Comparison of ENCODE assay signal across 17 cellular contexts in genomic region chr16:50478773-50479149, GRCh38.
A peak's percentile ranks its signal among the peaks of the same experiment; 100 is the strongest.
DNase-seq lines count a peak whose midpoint lies in the region; ATAC-seq, FAIRE-seq and TF ChIP-seq lines count a peak whose summit lies in the region.
"Had no signal": no experiment of that assay in that cellular context is flagged by ENCODE, and none has a peak within 500 bp of the region (broad histone marks: within the 10 kb centered on the region; RNA-seq: fewer than 3 reads in every experiment).

No MANE protein-coding gene starts in this region.

- intact Hi-C loops in MCF 10A (cut with micrococcal nuclease) = no loop called here

- CTCF ChIA-PET in A549 (lab: Yijun Ruan, JAX) = no interaction called here
- CTCF ChIA-PET in MCF 10A (lab: Yijun Ruan, JAX) = no interaction called here

- H3K27ac ChIP-seq in A549 (no peak overlapping the region), H9 (ENCODE audit: insufficient read length, low read depth, low read length) (no peak overlapping the region)

- H4K5ac ChIP-seq in H9 (ENCODE audit: insufficient read length, low read depth, low read length) = no peak overlapping the region

- peak overlapping the region; percentile 28; the same call in 2 of the 3 replicates for H3K4me3 ChIP-seq in A549
- H3K4me3 ChIP-seq: smooth muscle cell had no signal

- no peak for FAIRE-seq in A549 (lab: Jason Lieb, UNC)

- H3K27me3 Mint-ChIP-seq in H9 (ENCODE audit: low read depth) (peaks cover 7% of the 10 kb centered on the region), MCF 10A (ENCODE audit: insufficient read depth, unreplicated experiment) (peaks cover 22% of the 10 kb centered on the region), osteocyte (ENCODE audit: unreplicated experiment) (peaks cover 2% of the 10 kb centered on the region)

- no peak overlapping the region for H2BK120ac ChIP-seq in H9 (ENCODE audit: low read depth, low read length, poor library complexity, severe bottlenecking)

- no peaks in the 10 kb centered on the region for H3K27me3 ChIP-seq in H9 (ENCODE audit: insufficient read depth, low read length)

- peaks cover 0 to 5% (median 0%) of the 10 kb centered on the region in 3 experiments; a peak in 1 of 7 replicates for H3K36me3 Mint-ChIP-seq in H9 (ENCODE audit: insufficient read depth in 1 of 3, low read depth in 3 of 3)
- no peaks in the 10 kb centered on the region for H3K36me3 Mint-ChIP-seq in MCF 10A (ENCODE audit: insufficient read depth, unreplicated experiment)
- no peaks in the 10 kb centered on the region for H3K36me3 Mint-ChIP-seq in osteocyte (ENCODE audit: unreplicated experiment)
- H3K36me3 Mint-ChIP-seq: stimulated activated naive B cell treated with anti-CD40 and anti-IgM and Interleukin-4, amounts not matched to agents 10 μg/mL and 1 μg/mL and 100 μg/mL, for 72 hours had no signal

- H3K9ac ChIP-seq in H9 (ENCODE audit: extremely low read depth, insufficient read length, low read length) = no peak overlapping the region

- H2BK5ac ChIP-seq in H9 (ENCODE audit: insufficient read length, low read length) = no peak overlapping the region

- peak; percentile 62 to 68; a peak in 5 of 6 replicates for ATAC-seq in A549
- ATAC-seq in HG02938 (IDR thresholded peaks at IDR 0.05; ENCODE audit: unreplicated experiment) = no peak
- ATAC-seq: left ventricle myocardium superior; PC-3; SK-N-SH treated with all-trans-retinoic acid at 6 μM for 48 hours; stimulated activated naive B cell treated with anti-CD40 and anti-IgM and Interleukin-4, amounts not matched to agents 10 μg/mL and 1 μg/mL and 100 μg/mL, for 72 hours had no signal

- H2BK20ac ChIP-seq in H9 (ENCODE audit: low read depth, low read length, poor library complexity, severe bottlenecking) = no peak overlapping the region

- 22% methylated on average over 7 of the region's 9 CpGs for WGBS in A549 (ENCODE audit: missing lambda C conversion rate)
- no CpG with 5 or more reads among the region's 9 CpGs for WGBS in H9 (ENCODE audit: extremely low coverage, insufficient read length, low lambda C conversion rate)

- H3K9me3 ChIP-seq in A549 (no peaks in the 10 kb centered on the region), H9 (ENCODE audit: control insufficient read depth, low read depth, low read length) (peaks cover 4% of the 10 kb centered on the region)

- H3K4me3 Mint-ChIP-seq in H9 (no peak overlapping the region), MCF 10A (ENCODE audit: unreplicated experiment) (no peak overlapping the region), osteocyte (ENCODE audit: unreplicated experiment) (no peak overlapping the region)
- H3K4me3 Mint-ChIP-seq: stimulated activated naive B cell treated with anti-CD40 and anti-IgM and Interleukin-4, amounts not matched to agents 10 μg/mL and 1 μg/mL and 100 μg/mL, for 72 hours had no signal

- no peaks in the 10 kb centered on the region for H4K20me1 ChIP-seq in H9 (ENCODE audit: control insufficient read depth, insufficient read depth, insufficient read length)

- H2BK12ac ChIP-seq in H9 (ENCODE audit: insufficient read length, low read depth, low read length) = no peak overlapping the region

- no peak overlapping the region for H3K56ac ChIP-seq in H9 (ENCODE audit: insufficient read length, low read depth, low read length)

- H3K4me1 Mint-ChIP-seq in H9 (peaks cover 27 to 31% of the 10 kb centered on the region in 2 experiments), MCF 10A (ENCODE audit: insufficient read depth, unreplicated experiment) (peaks cover 12% of the 10 kb centered on the region), osteocyte (ENCODE audit: unreplicated experiment) (no peaks in the 10 kb centered on the region)
- H3K4me1 Mint-ChIP-seq: stimulated activated naive B cell treated with anti-CD40 and anti-IgM and Interleukin-4, amounts not matched to agents 10 μg/mL and 1 μg/mL and 100 μg/mL, for 72 hours had no signal

- no peak overlapping the region for H2AFZ ChIP-seq in H9 (ENCODE audit: low read length)

- no peak overlapping the region for H4K8ac ChIP-seq in H9 (replicated peaks; ENCODE audit: insufficient read length, low read depth, low read length)

- DNase-seq in A549 (ENCODE audit: low read depth in 1 of 2, low spot score in 1 of 2) = no peak
- DNase-seq in H9 = peak; percentile 68
- DNase-seq in NCI-H2171 (lab: John Stamatoyannopoulos, UW) = peak; percentile 77
- peak; percentile 48 for DNase-seq in MCF 10A (ENCODE audit: unreplicated experiment)
- no peak for DNase-seq in dedifferentiated amniotic fluid mesenchymal stem cell (ENCODE audit: extremely low spot score)
- no peak for DNase-seq in superior temporal gyrus (ENCODE audit: extremely low spot score)
- DNase-seq in osteocyte (ENCODE audit: extremely low spot score, unreplicated experiment) = no peak
- DNase-seq: activated CD4-positive, alpha-beta T cell treated with anti-CD3 and anti-CD28 coated beads, Interleukin-2, amount 50 U/mL, for 4 hours; foreskin fibroblast; GF-D8; Kasumi-1; left ventricle myocardium superior; PC-3; stimulated activated naive B cell treated with anti-CD40 and anti-IgM and Interleukin-4, amounts not matched to agents 10 μg/mL and 1 μg/mL and 100 μg/mL, for 72 hours had no signal

- no peak for TF ChIP-seq POLR2A in A549 (IDR thresholded peaks at IDR 0.05; ENCODE audit: low read length)

- POLR2A ChIA-PET in A549 (lab: Yijun Ruan, JAX) = no interaction called here
- POLR2A ChIA-PET in MCF 10A (lab: Yijun Ruan, JAX) = no interaction called here

- H3K14ac ChIP-seq in H9 (ENCODE audit: insufficient read depth, low read length) = no peak overlapping the region

- no peak overlapping the region for H2AK5ac ChIP-seq in H9 (ENCODE audit: insufficient read length, low read length)

- H3K4me2 ChIP-seq in A549 (peak overlapping the region; percentile 66), H9 (ENCODE audit: insufficient read depth, insufficient read length, low read length) (no peak overlapping the region)
- H3K4me2 ChIP-seq: smooth muscle cell had no signal

- no peak overlapping the region for H3T11ph ChIP-seq in H9 (ENCODE audit: low read length)

- TF ChIP-seq CTCF in A549 (IDR thresholded peaks at IDR 0.05) = no peak
- TF ChIP-seq CTCF in H9 (conservative IDR thresholded peaks at IDR 0.05) = no peak
- TF ChIP-seq CTCF in MCF 10A (IDR thresholded peaks at IDR 0.05; ENCODE audit: unreplicated experiment) = no peak
- no peak for TF ChIP-seq CTCF in osteocyte (IDR thresholded peaks at IDR 0.05)

- H3K23ac ChIP-seq in H9 (ENCODE audit: insufficient read length, low read depth, low read length) = no peak overlapping the region

- no TSS peak for BruUV-seq in MCF 10A (replicated peaks; lab: Mats Ljungman, UMichigan)

- no peak overlapping the region for H4K91ac ChIP-seq in H9 (ENCODE audit: insufficient read length, low read depth, low read length)

- no peak overlapping the region for H3K4ac ChIP-seq in H9 (ENCODE audit: low read depth, low read length)

- TF ChIP-seq RAD21 in A549 (conservative IDR thresholded peaks at IDR 0.05 in 1 of 2, IDR thresholded peaks at IDR 0.05 in 1 of 2) = no peak

- H3K23me2 ChIP-seq in H9 (ENCODE audit: insufficient read length, low read depth, low read length, poor library complexity, severe bottlenecking) = no peaks in the 10 kb centered on the region

- H3K79me2 ChIP-seq in H9 (ENCODE audit: insufficient read depth, low read length) = no peaks in the 10 kb centered on the region

- H3K18ac ChIP-seq in H9 (ENCODE audit: insufficient read length, low read depth, low read length) = no peak overlapping the region

- H3K79me1 ChIP-seq in H9 (ENCODE audit: insufficient read depth, low read depth, low read length, poor library complexity, severe bottlenecking) = no peaks in the 10 kb centered on the region

- H2BK15ac ChIP-seq in H9 (ENCODE audit: low read depth, low read length) = no peak overlapping the region

- no peak overlapping the region for H3K27ac Mint-ChIP-seq in H9
- no peak overlapping the region for H3K27ac Mint-ChIP-seq in MCF 10A (ENCODE audit: low read depth, unreplicated experiment)
- no peak overlapping the region for H3K27ac Mint-ChIP-seq in osteocyte (ENCODE audit: unreplicated experiment)
- H3K27ac Mint-ChIP-seq: stimulated activated naive B cell treated with anti-CD40 and anti-IgM and Interleukin-4, amounts not matched to agents 10 μg/mL and 1 μg/mL and 100 μg/mL, for 72 hours had no signal

- H3K9me3 Mint-ChIP-seq in H9 (peaks cover 5 to 6% of the 10 kb centered on the region in 2 experiments; a peak in 4 of 5 replicates), MCF 10A (ENCODE audit: unreplicated experiment) (peaks cover 2% of the 10 kb centered on the region), osteocyte (ENCODE audit: unreplicated experiment) (peaks cover 1% of the 10 kb centered on the region)
- H3K9me3 Mint-ChIP-seq: stimulated activated naive B cell treated with anti-CD40 and anti-IgM and Interleukin-4, amounts not matched to agents 10 μg/mL and 1 μg/mL and 100 μg/mL, for 72 hours had no signal

- TF ChIP-seq EP300 in A549 (IDR thresholded peaks at IDR 0.05) = no peak

- 0 out of 3 replicates have a peak, but pooled peaks cover 6% of the 10 kb centered on the region for H3K4me1 ChIP-seq in A549
- no peaks in the 10 kb centered on the region; the same call in 1 of the 2 replicates for H3K4me1 ChIP-seq in H9 (ENCODE audit: insufficient read depth, low read length)

TF ChIP-seq in A549, 52 proteins besides CTCF, POLR2A, EP300 and RAD21:
- TF ChIP-seq GATA3 (IDR thresholded peaks at IDR 0.05; ENCODE audit: borderline replicate concordance) (no peak), FOXS1 (CRISPR knock-in tag; IDR thresholded peaks at IDR 0.05) (no peak)

Comparison
In these comparisons a context has a peak if more than half of its experiments do, and no peak if none do; other contexts are left out.
1. DNase-seq: peak in H9 (single experiment), NCI-H2171 (single experiment) and MCF 10A (single experiment); none in A549 (0 of 2), dedifferentiated amniotic fluid mesenchymal stem cell (single experiment), superior temporal gyrus (single experiment) and osteocyte (single experiment).